34 cellular contexts compared by ENCODE assay signal in genomic region chr15:33393552-33393951, GRCh38.
DNase-seq lines count a peak whose midpoint lies in the region; ATAC-seq and TF ChIP-seq lines count a peak whose summit lies in the region.
"Had no signal": no experiment of that assay in that cellular context is flagged by ENCODE, and none has a peak within 500 bp of the region (broad histone marks: within the 10 kb centered on the region; RNA-seq: fewer than 3 reads in every experiment).

No MANE protein-coding gene starts in this region.

- in situ Hi-C loops in gastrocnemius medialis (cut with MboI; ENCODE audit: low sequenced_read_pairs in 4 of 4) = loop anchor here in 1 of 4 donors (10.0 kb wide), 1 partner anchor 81 kb away; no protein-coding TSS in a partner anchor

- H3K27ac Mint-ChIP-seq in CD8-positive, alpha-beta T cell = no peak overlapping the region
- H3K27ac Mint-ChIP-seq: B cell; CD14-positive monocyte; CD4-positive, alpha-beta memory T cell; CD4-positive, alpha-beta T cell; CD4-positive, CD25-positive, alpha-beta regulatory T cell had no signal

- TF ChIP-seq POLR2A in esophagus muscularis mucosa (IDR thresholded peaks at IDR 0.05; ENCODE audit: low read depth) = no peak
- no peak for TF ChIP-seq POLR2A in gastrocnemius medialis (IDR thresholded peaks at IDR 0.05)

- TF ChIP-seq CTCF in esophagus muscularis mucosa (IDR thresholded peaks at IDR 0.05) = no peak
- TF ChIP-seq CTCF in gastrocnemius medialis (IDR thresholded peaks at IDR 0.05 in 4 of 5, conservative IDR thresholded peaks at IDR 0.05 in 1 of 5) = no peak
- no peak for TF ChIP-seq CTCF in CD8-positive, alpha-beta T cell (IDR thresholded peaks at IDR 0.05)

- H3K4me3 ChIP-seq in esophagus muscularis mucosa = no peak overlapping the region
- no peak overlapping the region for H3K4me3 ChIP-seq in gastrocnemius medialis
- H3K4me3 ChIP-seq in CD8-positive, alpha-beta T cell (ENCODE audit: low read depth, low read length) = no peak overlapping the region
- H3K4me3 ChIP-seq: A549; BLaER1; BLaER1 treated with 17β-estradiol and CSF1 and Interleukin-3, amounts not matched to agents 10 nM and 100 nM had no signal

- H3K9me3 ChIP-seq in esophagus muscularis mucosa = no peaks in the 10 kb centered on the region
- H3K9me3 ChIP-seq in gastrocnemius medialis = no peaks in the 10 kb centered on the region
- no peaks in the 10 kb centered on the region for H3K9me3 ChIP-seq in CD8-positive, alpha-beta T cell (ENCODE audit: low read length)
- H3K9me3 ChIP-seq: A549; BE2C; BLaER1; BLaER1 treated with 17β-estradiol and CSF1 and Interleukin-3, amounts not matched to agents 10 nM and 100 nM; Caco-2 had no signal

- H3K27me3 Mint-ChIP-seq in CD8-positive, alpha-beta T cell (ENCODE audit: low read depth) = peaks cover 5% of the 10 kb centered on the region
- H3K27me3 Mint-ChIP-seq: CD4-positive, CD25-positive, alpha-beta regulatory T cell; CD8-positive, alpha-beta memory T cell had no signal

- peaks cover 4% of the 10 kb centered on the region for H3K9me3 Mint-ChIP-seq in CD8-positive, alpha-beta T cell
- H3K9me3 Mint-ChIP-seq: CD4-positive, alpha-beta T cell had no signal

- CTCF ChIA-PET in CD8-positive, alpha-beta T cell (lab: Charles Lee) = no interaction called here

- intact Hi-C loops in esophagus muscularis mucosa (cut with DNase I) = no loop called here
- intact Hi-C loops in gastrocnemius medialis (cut with DNase I; ENCODE audit: low total_unique reads) = loop anchor here (5.0 to 10.0 kb wide), 2 partner anchors 81 to 1591 kb away; partner anchors contain the start of genes RYR3 and ZNF770
- intact Hi-C loops in cardiac septum (cut with DNase I) = no loop called here
- intact Hi-C loops in CD8-positive, alpha-beta T cell (cut with DNase I, micrococcal nuclease) = no loop called here

- H3K4me1 Mint-ChIP-seq in CD8-positive, alpha-beta T cell (ENCODE audit: low read depth) = no peaks in the 10 kb centered on the region
- H3K4me1 Mint-ChIP-seq: B cell; CD14-positive monocyte; CD4-positive, alpha-beta memory T cell; CD4-positive, CD25-positive, alpha-beta regulatory T cell; CD8-positive, alpha-beta memory T cell had no signal

- peak; percentile 30 for DNase-seq in epidermal melanocyte (ENCODE audit: insufficient read length, low spot score)
- peak; percentile 55 for DNase-seq in esophagus muscularis mucosa (ENCODE audit: extremely low spot score)
- peak; percentile 68 for DNase-seq in foreskin melanocyte
- DNase-seq in gastrocnemius medialis = no peak
- DNase-seq in SW 1271 (lab: John Stamatoyannopoulos, UW) = no peak
- no peak for DNase-seq in NCI-H2107 treated with DMSO at 0.1 percent for 48 hours (lab: John Stamatoyannopoulos, UW; ENCODE audit: unreplicated experiment)
- DNase-seq in cardiac septum (ENCODE audit: low spot score) = no peak
- no peak for DNase-seq in CD8-positive, alpha-beta T cell
- DNase-seq: 8988T; ACHN; AML-193; BE2C; C1 segment of cervical spinal cord; Caco-2; Calu3; CD4-positive, alpha-beta memory T cell; CD4-positive, alpha-beta T cell; CD4-positive, CD25-positive, alpha-beta regulatory T cell; CD8-positive, alpha-beta memory T cell; COR-L47; DMS 273 treated with DMSO at 0.1 percent for 48 hours; DMS153; DMS53; DMS79; DMS79 treated with DMSO at 0.1 percent for 48 hours; DND-41; EL had no signal

- H3K36me3 ChIP-seq in esophagus muscularis mucosa (no peaks in the 10 kb centered on the region), gastrocnemius medialis (no peaks in the 10 kb centered on the region)
- H3K36me3 ChIP-seq in CD8-positive, alpha-beta T cell (ENCODE audit: insufficient read depth, low read length) = no peaks in the 10 kb centered on the region
- H3K36me3 ChIP-seq: BE2C; BLaER1; BLaER1 treated with 17β-estradiol and CSF1 and Interleukin-3, amounts not matched to agents 10 nM and 100 nM had no signal

- H3K27me3 ChIP-seq in esophagus muscularis mucosa = no peaks in the 10 kb centered on the region
- no peaks in the 10 kb centered on the region for H3K27me3 ChIP-seq in gastrocnemius medialis
- H3K27me3 ChIP-seq in CD8-positive, alpha-beta T cell (ENCODE audit: insufficient read depth, low read length) = no peaks in the 10 kb centered on the region
- H3K27me3 ChIP-seq: BE2C; BLaER1; BLaER1 treated with 17β-estradiol and CSF1 and Interleukin-3, amounts not matched to agents 10 nM and 100 nM had no signal

- H3K36me3 Mint-ChIP-seq in CD8-positive, alpha-beta T cell = no peaks in the 10 kb centered on the region
- H3K36me3 Mint-ChIP-seq: CD14-positive monocyte; CD4-positive, alpha-beta memory T cell; CD4-positive, CD25-positive, alpha-beta regulatory T cell; CD8-positive, alpha-beta memory T cell had no signal

- 77% methylated on average over 6 of the region's 6 CpGs for WGBS in esophagus muscularis mucosa

- H3K4me3 Mint-ChIP-seq in CD8-positive, alpha-beta T cell = no peak overlapping the region
- H3K4me3 Mint-ChIP-seq: B cell; CD14-positive monocyte; CD4-positive, alpha-beta memory T cell; CD4-positive, alpha-beta T cell; CD4-positive, CD25-positive, alpha-beta regulatory T cell; CD8-positive, alpha-beta memory T cell had no signal

- TF ChIP-seq EP300 in esophagus muscularis mucosa (IDR thresholded peaks at IDR 0.05) = no peak

- ATAC-seq in gastrocnemius medialis = no peak
- ATAC-seq in CD8-positive, alpha-beta T cell = no peak
- ATAC-seq: A549 had no signal

- H3K27ac ChIP-seq in esophagus muscularis mucosa (replicated peaks in 1 of 4) (no peak overlapping the region), gastrocnemius medialis (peak overlapping the region in 3 of 4 donors; percentile 85 to 91 (median 85))
- H3K27ac ChIP-seq in CD8-positive, alpha-beta T cell (ENCODE audit: low read depth, low read length) = no peak overlapping the region
- H3K27ac ChIP-seq: 22Rv1; A549; BLaER1; BLaER1 treated with 17β-estradiol and CSF1 and Interleukin-3, amounts not matched to agents 10 nM and 100 nM; C4-2B had no signal

- H3K4me1 ChIP-seq in esophagus muscularis mucosa = peaks cover 0 to 9% (median 2%) of the 10 kb centered on the region in 4 donors
- peaks cover 34 to 60% of the 10 kb centered on the region in 2 donors for H3K4me1 ChIP-seq in gastrocnemius medialis
- no peaks in the 10 kb centered on the region for H3K4me1 ChIP-seq in CD8-positive, alpha-beta T cell (ENCODE audit: insufficient read depth, low read length)
- H3K4me1 ChIP-seq: A549; BE2C; BLaER1; BLaER1 treated with 17β-estradiol and CSF1 and Interleukin-3, amounts not matched to agents 10 nM and 100 nM; Caco-2 had no signal

- POLR2A ChIA-PET in CD8-positive, alpha-beta T cell (lab: Charles Lee) = no interaction called here

Comparison
In these comparisons a context has a peak if more than half of its experiments do, and no peak if none do; other contexts are left out.
1. DNase-seq: peak in epidermal melanocyte (single experiment), esophagus muscularis mucosa (single experiment) and foreskin melanocyte (single experiment); none in gastrocnemius medialis (0 of 2), SW 1271 (0 of 2), NCI-H2107 treated with DMSO at 0.1 percent for 48 hours (single experiment), cardiac septum (single experiment) and CD8-positive, alpha-beta T cell (0 of 7).
2. H3K27ac ChIP-seq: peak in gastrocnemius medialis (3 of 4); none in esophagus muscularis mucosa (0 of 4) and CD8-positive, alpha-beta T cell (single experiment).